ENCODE assay signal across 11 cellular contexts in the genomic region with DNA sequence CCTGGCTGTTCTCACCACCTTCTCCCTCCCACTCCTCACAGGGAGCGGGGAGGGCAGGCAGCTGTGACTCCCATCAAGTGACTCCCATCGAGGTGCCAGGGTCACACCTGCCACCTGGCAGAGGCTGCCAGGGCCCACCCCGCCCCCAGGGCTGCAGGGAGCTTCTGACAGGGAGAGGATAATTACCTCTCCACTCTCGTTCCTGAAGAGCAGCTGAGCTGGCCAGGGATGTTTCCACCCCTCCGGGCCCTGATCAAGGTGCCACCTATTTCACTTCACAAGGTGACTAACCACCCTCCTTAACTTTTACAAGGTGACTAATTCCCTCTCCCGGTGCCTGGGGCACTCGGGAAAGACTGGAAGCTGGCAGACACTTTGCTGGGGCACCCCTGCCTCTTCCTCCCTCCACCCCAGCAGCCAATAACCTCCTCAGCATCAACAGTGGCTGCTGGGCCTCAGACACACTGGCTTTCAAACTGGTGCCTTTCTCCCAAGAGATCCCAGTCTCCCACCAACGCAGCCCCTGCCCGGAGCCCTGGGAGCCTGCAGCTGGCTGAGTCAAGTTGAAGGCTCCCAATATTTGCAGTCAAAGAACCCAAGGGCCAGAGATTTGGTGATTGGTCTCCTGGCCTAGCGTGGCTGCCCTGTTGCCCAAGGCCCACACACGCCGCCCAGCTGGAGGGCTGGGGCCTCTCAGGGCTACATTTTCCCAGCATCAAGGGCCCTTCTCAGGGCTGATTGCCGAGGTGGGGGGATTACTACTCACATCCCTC. TPM values are rescaled to one million over a fixed set of nuclear protein-coding genes. Genes with fewer than 3 reads are reported as not detected.
DNase-seq lines count a peak whose midpoint lies in the region; ATAC-seq, FAIRE-seq and TF ChIP-seq lines count a peak whose summit lies in the region.
"Had no signal": no experiment of that assay in that cellular context is flagged by ENCODE, and none has a peak within 500 bp of the region (broad histone marks: within the 10 kb centered on the region; RNA-seq: fewer than 3 reads in every experiment).

No MANE protein-coding gene starts in this region.

- H3K4me1 Mint-ChIP-seq in stimulated activated naive CD8-positive, alpha-beta T cell treated with anti-CD3 and anti-CD28 coated beads, Interleukin-15, amount 100 ng/mL, for 72 hours = peaks cover 12% of the 10 kb centered on the region
- peaks cover 9% of the 10 kb centered on the region for H3K4me1 Mint-ChIP-seq in activated CD8-positive, alpha-beta memory T cell treated with anti-CD3 and anti-CD28 coated beads, Interleukin-2, amount 10 ng/mL, durations not matched to agents 7 days and 5 days

- TF ChIP-seq CTCF in left lung (IDR thresholded peaks at IDR 0.05) = no peak

- H4K5ac ChIP-seq in mesendoderm (ENCODE audit: low read length) = no peak overlapping the region

- no peak for FAIRE-seq in frontal cortex (lab: Jason Lieb, UNC)

- H4K8ac ChIP-seq in mesendoderm (ENCODE audit: low read depth, low read length) = no peak overlapping the region

- H2BK15ac ChIP-seq in mesendoderm (replicated peaks; ENCODE audit: low read depth) = no peak overlapping the region

- no CpG with 5 or more reads among the region's 13 CpGs for WGBS in mesendoderm (ENCODE audit: extremely low coverage, insufficient coverage, low lambda C conversion rate)

- H2BK5ac ChIP-seq in mesendoderm (ENCODE audit: low read length) = no peak overlapping the region

- CTCF ChIA-PET in activated CD8-positive, alpha-beta memory T cell treated with anti-CD3 and anti-CD28 coated beads, Interleukin-2, amount 10 ng/mL, durations not matched to agents 7 days and 5 days (lab: Charles Lee) = interaction anchor here (1.5 kb wide), 1 partner anchor 26 kb away, joined by 3 read pairs; no protein-coding TSS in a partner anchor

- H2AK5ac ChIP-seq in mesendoderm (ENCODE audit: low read length) = no peak overlapping the region

- intact Hi-C loops in left lung (cut with DNase I) = loop anchor here in 1 of 2 donors (5.0 kb wide), 1 partner anchor 48 kb away; a partner anchor contains a TSS

- no peak overlapping the region for H3K56ac ChIP-seq in mesendoderm (ENCODE audit: low read length)

- peak; percentile 64 for DNase-seq in Daoy (ENCODE audit: low read depth)
- DNase-seq in NCI-H187 (lab: John Stamatoyannopoulos, UW) = peak; percentile 62 to 79
- peak; percentile 6 for DNase-seq in RPMI7951 (ENCODE audit: low read depth)
- DNase-seq in left lung = peak; percentile 71 to 85
- no peak for DNase-seq in frontal cortex (ENCODE audit: low spot score in 2 of 2)
- no peak for DNase-seq in stimulated activated naive CD8-positive, alpha-beta T cell treated with anti-CD3 and anti-CD28 coated beads, Interleukin-15, amount 100 ng/mL, for 72 hours
- DNase-seq in activated CD8-positive, alpha-beta memory T cell treated with anti-CD3 and anti-CD28 coated beads, Interleukin-2, amount 10 ng/mL, durations not matched to agents 7 days and 5 days = no peak
- DNase-seq in mesendoderm = no peak
- DNase-seq: erythroblast, transverse colon had no signal

- H3K79me2 ChIP-seq in mesendoderm (ENCODE audit: control insufficient read depth, insufficient read depth, low read length) = no peaks in the 10 kb centered on the region

- no peaks in the 10 kb centered on the region for H3K79me1 ChIP-seq in mesendoderm (ENCODE audit: low read length)

- H3K4ac ChIP-seq in mesendoderm (ENCODE audit: low read depth, low read length) = no peak overlapping the region

- no peak overlapping the region for H3K4me3 Mint-ChIP-seq in stimulated activated naive CD8-positive, alpha-beta T cell treated with anti-CD3 and anti-CD28 coated beads, Interleukin-15, amount 100 ng/mL, for 72 hours
- no peak overlapping the region for H3K4me3 Mint-ChIP-seq in activated CD8-positive, alpha-beta memory T cell treated with anti-CD3 and anti-CD28 coated beads, Interleukin-2, amount 10 ng/mL, durations not matched to agents 7 days and 5 days

- no peaks in the 10 kb centered on the region for H3K9me3 Mint-ChIP-seq in stimulated activated naive CD8-positive, alpha-beta T cell treated with anti-CD3 and anti-CD28 coated beads, Interleukin-15, amount 100 ng/mL, for 72 hours
- no peaks in the 10 kb centered on the region for H3K9me3 Mint-ChIP-seq in activated CD8-positive, alpha-beta memory T cell treated with anti-CD3 and anti-CD28 coated beads, Interleukin-2, amount 10 ng/mL, durations not matched to agents 7 days and 5 days (ENCODE audit: low read depth)

- no peak overlapping the region for H3K18ac ChIP-seq in mesendoderm (ENCODE audit: low read length)

- H3K4me3 ChIP-seq in left lung = no peak overlapping the region
- H3K4me3 ChIP-seq in mesendoderm (ENCODE audit: low read length) = no peak overlapping the region
- H3K4me3 ChIP-seq: BLaER1 treated with 17β-estradiol and CSF1 and Interleukin-3, amounts not matched to agents 10 nM and 100 nM; transverse colon had no signal

- ATAC-seq in left lung = peak; percentile 49
- ATAC-seq in stimulated activated naive CD8-positive, alpha-beta T cell treated with anti-CD3 and anti-CD28 coated beads, Interleukin-15, amount 100 ng/mL, for 72 hours = no peak
- ATAC-seq in activated CD8-positive, alpha-beta memory T cell treated with anti-CD3 and anti-CD28 coated beads, Interleukin-2, amount 10 ng/mL, durations not matched to agents 7 days and 5 days = no peak

- H3K27ac Mint-ChIP-seq in stimulated activated naive CD8-positive, alpha-beta T cell treated with anti-CD3 and anti-CD28 coated beads, Interleukin-15, amount 100 ng/mL, for 72 hours = peak overlapping the region in 1 of 2 donors; percentile 2
- H3K27ac Mint-ChIP-seq in activated CD8-positive, alpha-beta memory T cell treated with anti-CD3 and anti-CD28 coated beads, Interleukin-2, amount 10 ng/mL, durations not matched to agents 7 days and 5 days = no peak overlapping the region

- no peaks in the 10 kb centered on the region for H3K27me3 ChIP-seq in left lung
- no peaks in the 10 kb centered on the region for H3K27me3 ChIP-seq in mesendoderm (ENCODE audit: insufficient read depth, low read length, poor library complexity)
- H3K27me3 ChIP-seq: transverse colon had no signal

- no peaks in the 10 kb centered on the region for H3K36me3 Mint-ChIP-seq in activated CD8-positive, alpha-beta memory T cell treated with anti-CD3 and anti-CD28 coated beads, Interleukin-2, amount 10 ng/mL, durations not matched to agents 7 days and 5 days

- H3K27ac ChIP-seq in left lung (peak overlapping the region in 1 of 2 donors; percentile 18), mesendoderm (ENCODE audit: low read depth, low read length) (no peak overlapping the region)
- H3K27ac ChIP-seq: BLaER1 treated with 17β-estradiol and CSF1 and Interleukin-3, amounts not matched to agents 10 nM and 100 nM; transverse colon had no signal

- H3K4me1 ChIP-seq in left lung (peaks cover 4% of the 10 kb centered on the region in 2 donors), mesendoderm (ENCODE audit: control insufficient read depth, low read depth, low read length) (no peaks in the 10 kb centered on the region)
- H3K4me1 ChIP-seq: transverse colon had no signal

- no peak overlapping the region for H3K23ac ChIP-seq in mesendoderm (ENCODE audit: low read length)

- H3K4me2 ChIP-seq in mesendoderm (ENCODE audit: low read length) = no peak overlapping the region

- no peak overlapping the region for H3K9ac ChIP-seq in mesendoderm (ENCODE audit: low read length)

- no peaks in the 10 kb centered on the region for H3K9me3 ChIP-seq in left lung
- H3K9me3 ChIP-seq: BLaER1 treated with 17β-estradiol and CSF1 and Interleukin-3, amounts not matched to agents 10 nM and 100 nM; transverse colon had no signal

- no peaks in the 10 kb centered on the region for H3K27me3 Mint-ChIP-seq in stimulated activated naive CD8-positive, alpha-beta T cell treated with anti-CD3 and anti-CD28 coated beads, Interleukin-15, amount 100 ng/mL, for 72 hours
- no peaks in the 10 kb centered on the region for H3K27me3 Mint-ChIP-seq in activated CD8-positive, alpha-beta memory T cell treated with anti-CD3 and anti-CD28 coated beads, Interleukin-2, amount 10 ng/mL, durations not matched to agents 7 days and 5 days

- no peak overlapping the region for H2BK120ac ChIP-seq in mesendoderm (ENCODE audit: low read depth, low read length)

- H3K36me3 ChIP-seq in left lung = peaks cover 0 to 7% of the 10 kb centered on the region in 2 donors
- H3K36me3 ChIP-seq in mesendoderm (ENCODE audit: control insufficient read depth, insufficient read depth, low read length) = no peaks in the 10 kb centered on the region
- H3K36me3 ChIP-seq: transverse colon had no signal

RNA-seq across cellular contexts. Expression of a gene that starts 22.0 kb away (rescaled TPM):
- 0.68 and 2.1 TPM in 2 replicates for total RNA-seq in Daoy (2014; rRNA removed; shearing (Covaris generic))
- 0.10 and 0.12 TPM in 2 replicates for total RNA-seq in RPMI7951 (2014; rRNA removed; shearing (Covaris generic))
- total RNA-seq in left lung (10 to 100 TPM; 15.4 to 17.3 TPM), frontal cortex (0.82 TPM)
- total RNA-seq in activated CD8-positive, alpha-beta memory T cell treated with anti-CD3 and anti-CD28 coated beads, Interleukin-2, amount 10 ng/mL, durations not matched to agents 7 days and 5 days = 1 to 10 TPM; 2.1 to 2.2 TPM
- polyA plus RNA-seq in mesendoderm (2013, experiment 1 of 2) = 3.0 TPM
- 2.6 TPM for polyA plus RNA-seq in mesendoderm (2013, experiment 2 of 2)

RNA-seq across cellular contexts. Expression of a gene that starts 50.2 kb away (rescaled TPM):
- 0.65 and 0.91 TPM in 2 replicates for total RNA-seq in Daoy (2014; rRNA removed; shearing (Covaris generic))
- total RNA-seq in RPMI7951 (2014; rRNA removed; shearing (Covaris generic)) = 0.78 and 0.96 TPM in 2 replicates
- total RNA-seq in left lung (1 to 10 TPM; 4.2 to 4.3 TPM), frontal cortex (4.9 TPM)
- not detected for total RNA-seq in activated CD8-positive, alpha-beta memory T cell treated with anti-CD3 and anti-CD28 coated beads, Interleukin-2, amount 10 ng/mL, durations not matched to agents 7 days and 5 days
- polyA plus RNA-seq in mesendoderm (2013, experiment 1 of 2) = 4.2 TPM
- 4.4 TPM for polyA plus RNA-seq in mesendoderm (2013, experiment 2 of 2)

Comparison
In these comparisons a context has a peak if more than half of its experiments do, and no peak if none do; other contexts are left out.
1. DNase-seq: peak in Daoy (single experiment), NCI-H187 (2 of 2), RPMI7951 (single experiment) and left lung (2 of 2); none in frontal cortex (0 of 2), stimulated activated naive CD8-positive, alpha-beta T cell treated with anti-CD3 and anti-CD28 coated beads, Interleukin-15, amount 100 ng/mL, for 72 hours (0 of 2), activated CD8-positive, alpha-beta memory T cell treated with anti-CD3 and anti-CD28 coated beads, Interleukin-2, amount 10 ng/mL, durations not matched to agents 7 days and 5 days (single experiment) and mesendoderm (single experiment).